Comparison of ENCODE assay signal across 8 cellular contexts in genomic region chr2:231482806-231483391, GRCh38. TPM values are rescaled to one million over a fixed set of nuclear protein-coding genes. Genes with fewer than 3 reads are reported as not detected.
DNase-seq lines count a peak whose midpoint lies in the region; ATAC-seq, FAIRE-seq and TF ChIP-seq lines count a peak whose summit lies in the region.

No MANE protein-coding gene starts in this region.

- H3K27me3 ChIP-seq in A673 (replicated peaks; ENCODE audit: insufficient read depth, low read depth, low read length, poor library complexity) (no peaks in the 10 kb centered on the region), psoas muscle (ENCODE audit: insufficient read depth in 3 of 3, low read length in 2 of 3) (no peaks in the 10 kb centered on the region)

- H3K4me3 ChIP-seq in A673 (ENCODE audit: low read depth, low read length, poor library complexity, severe bottlenecking) (peak overlapping the region; percentile 22), psoas muscle (peak overlapping the region; percentile 77)

- peaks cover 12% of the 10 kb centered on the region for H3K4me1 Mint-ChIP-seq in activated naive CD8-positive, alpha-beta T cell treated with anti-CD3 and anti-CD28 coated beads, Interleukin-2, amount 10 ng/mL, durations not matched to agents 7 days and 5 days

- H3K9me3 ChIP-seq in A673 (ENCODE audit: low read depth, low read length, poor library complexity, severe bottlenecking): no peaks in the 10 kb centered on the region
- no peaks in the 10 kb centered on the region for H3K9me3 ChIP-seq in psoas muscle

- H3K27ac Mint-ChIP-seq in activated naive CD8-positive, alpha-beta T cell treated with anti-CD3 and anti-CD28 coated beads, Interleukin-2, amount 10 ng/mL, durations not matched to agents 7 days and 5 days: peak overlapping the region; percentile 91

- CTCF ChIA-PET in A673 (lab: Charles Lee): interaction anchor here (0.6 to 1.0 kb wide), 6 partner anchors 10 to 315 kb away, joined by 3 to 11 read pairs (median 6); partner anchors contain the start of gene NCL

- H3K36me3 ChIP-seq in A673 (ENCODE audit: insufficient read depth, low read length, poor library complexity, severe bottlenecking) (no peaks in the 10 kb centered on the region), psoas muscle (ENCODE audit: insufficient read depth in 1 of 2, low read depth in 1 of 2) (no peaks in the 10 kb centered on the region)

- POLR2A ChIA-PET in A673 (lab: Charles Lee; ENCODE audit: low non-redundant PET): no interaction called here
- POLR2A ChIA-PET in activated naive CD8-positive, alpha-beta T cell treated with anti-CD3 and anti-CD28 coated beads, Interleukin-2, amount 10 ng/mL, durations not matched to agents 7 days and 5 days (lab: Charles Lee): interaction anchor here (0.8 to 4.7 kb wide), 13 partner anchors 10 to 122 kb away, joined by 3 to 76 read pairs (median 4); partner anchors contain the start of gene NCL

- H3K36me3 Mint-ChIP-seq in activated naive CD8-positive, alpha-beta T cell treated with anti-CD3 and anti-CD28 coated beads, Interleukin-2, amount 10 ng/mL, durations not matched to agents 7 days and 5 days: no peaks in the 10 kb centered on the region

- ATAC-seq in activated naive CD8-positive, alpha-beta T cell treated with anti-CD3 and anti-CD28 coated beads, Interleukin-2, amount 10 ng/mL, durations not matched to agents 7 days and 5 days (ENCODE audit: low read depth): peak; percentile 83
- peak; percentile 91 to 99 (median 94) for ATAC-seq in psoas muscle

- no peaks in the 10 kb centered on the region for H3K9me3 Mint-ChIP-seq in activated naive CD8-positive, alpha-beta T cell treated with anti-CD3 and anti-CD28 coated beads, Interleukin-2, amount 10 ng/mL, durations not matched to agents 7 days and 5 days

- 11 to 20% (median 16%) methylated on average over 29 to 36 of the region's 36 CpGs for WGBS in psoas muscle, 3 donors

- peak overlapping the region; percentile 82 for H3K4me3 Mint-ChIP-seq in activated naive CD8-positive, alpha-beta T cell treated with anti-CD3 and anti-CD28 coated beads, Interleukin-2, amount 10 ng/mL, durations not matched to agents 7 days and 5 days

- H3K4me1 ChIP-seq in A673 (ENCODE audit: insufficient read depth, low read length, poor library complexity, severe bottlenecking) (no peaks in the 10 kb centered on the region), psoas muscle (no peaks in the 10 kb centered on the region)

- no peaks in the 10 kb centered on the region for H3K27me3 Mint-ChIP-seq in activated naive CD8-positive, alpha-beta T cell treated with anti-CD3 and anti-CD28 coated beads, Interleukin-2, amount 10 ng/mL, durations not matched to agents 7 days and 5 days

- BruUV-seq in A673 (replicated peaks; lab: Mats Ljungman, UMichigan): no TSS peak

- DNase-seq in A673 (ENCODE audit: low spot score) (peak; percentile 71), GM18507 (ENCODE audit: extremely low spot score, insufficient read length, low read depth) (peak; percentile 83), HPDE6-E6E7 (ENCODE audit: extremely low spot score) (peak; percentile 78), SKM-1 treated with dmso at 0.1 percent for 144 hours (lab: John Stamatoyannopoulos, UW; ENCODE audit: unreplicated experiment) (peak; percentile 52), cardiac septum (ENCODE audit: low spot score) (peak; percentile 90), psoas muscle (peak; percentile 81 to 88), ureter (ENCODE audit: low spot score) (peak; percentile 76)
- DNase-seq in activated naive CD8-positive, alpha-beta T cell treated with anti-CD3 and anti-CD28 coated beads, Interleukin-2, amount 10 ng/mL, durations not matched to agents 7 days and 5 days: peak; percentile 85

- TF ChIP-seq CTCF in A673 (conservative IDR thresholded peaks at IDR 0.05; ENCODE audit: low read depth, low read length) (peak; percentile 93), psoas muscle (IDR thresholded peaks at IDR 0.05) (peak; percentile 93)

- intact Hi-C loops in A673 (cut with micrococcal nuclease; ENCODE audit: unreplicated experiment) (loop anchor here (1.0 kb wide), 1 partner anchor 75 kb away; no protein-coding TSS in a partner anchor), cardiac septum (cut with DNase I) (loop anchor here (1.0 kb wide), 1 partner anchor 74 kb away; no protein-coding TSS in a partner anchor), psoas muscle (cut with DNase I) (loop anchor here (2.0 to 5.0 kb wide), 2 partner anchors 74 kb away; no protein-coding TSS in a partner anchor)

- FAIRE-seq in GM18507 (lab: Jason Lieb, UNC): peak; percentile 57

- H3K27ac ChIP-seq in A673 (ENCODE audit: low read depth, low read length, poor library complexity, severe bottlenecking) (peak overlapping the region; percentile 50), psoas muscle (peak overlapping the region; percentile 72)

RNA-seq across cellular contexts. Expression of gene NCL, which starts 18.6 kb away (rescaled TPM):
- total RNA-seq in A673 (2021) (1,186 and 1,328 TPM in 2 replicates), cardiac septum (299 TPM), psoas muscle (100 to 1,000 TPM; 331 to 632 (median 572) TPM), ureter (566 TPM)
- 100 to 1,000 TPM; 461 to 462 TPM for total RNA-seq in activated naive CD8-positive, alpha-beta T cell treated with anti-CD3 and anti-CD28 coated beads, Interleukin-2, amount 10 ng/mL, durations not matched to agents 7 days and 5 days
- polyA plus RNA-seq in psoas muscle: 100 to 1,000 TPM; 221 to 382 (median 359) TPM

RNA-seq across cellular contexts. Expression of gene NMUR1, which starts 47.3 kb away (rescaled TPM):
- total RNA-seq in A673 (2021): not detected in 2 replicates
- total RNA-seq in activated naive CD8-positive, alpha-beta T cell treated with anti-CD3 and anti-CD28 coated beads, Interleukin-2, amount 10 ng/mL, durations not matched to agents 7 days and 5 days: under 1 TPM; 0.89 to 0.94 TPM
- 0.22 TPM for total RNA-seq in cardiac septum
- under 1 TPM in 3 of 4 donors, not detected in 1; 0.06 to 0.10 (median 0.09) TPM for total RNA-seq in psoas muscle
- polyA plus RNA-seq in psoas muscle: under 1 TPM; 0.03 to 0.06 (median 0.04) TPM
- 2.0 TPM for total RNA-seq in ureter

Comparison
In these comparisons a context has a peak if more than half of its experiments do, and no peak if none do; other contexts are left out.
1. Peak in every context shown above with its lines: DNase-seq, ATAC-seq, H3K4me3 ChIP-seq and H3K27ac ChIP-seq.